ENCODE assay signal across 20 cellular contexts in the genomic region with DNA sequence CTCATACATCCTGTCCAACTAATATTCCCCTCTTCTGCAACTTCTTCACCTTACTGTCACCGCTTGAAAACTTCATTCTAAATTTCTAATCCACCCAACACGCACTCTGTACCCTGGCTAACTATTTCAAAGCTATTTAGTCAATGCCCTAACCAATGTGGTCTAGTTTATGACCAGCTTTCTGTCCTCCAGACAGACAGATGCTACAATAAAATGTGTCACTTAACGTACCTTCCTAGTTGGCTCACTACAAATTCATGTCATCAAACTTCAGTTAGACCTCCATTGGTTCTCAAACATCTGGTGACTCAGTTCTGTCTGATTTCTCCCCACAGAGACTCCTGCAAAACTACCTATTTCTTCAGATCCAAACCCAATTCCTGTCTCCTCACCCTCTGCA.
"Had no signal": no experiment of that assay in that cellular context is flagged by ENCODE, and none has a peak within 500 bp of the region (broad histone marks: within the 10 kb centered on the region; RNA-seq: fewer than 3 reads in every experiment).

No MANE protein-coding gene starts in this region.

- DNase-seq: effector memory CD4-positive, alpha-beta T cell; esophagus squamous epithelium; foreskin fibroblast; glutamatergic neuron; kidney; left cardiac atrium; left ventricle myocardium inferior; lower lobe of right lung; mesenchymal stem cell; midbrain; psoas muscle; retina; right lobe of liver; stimulated activated CD4-positive, alpha-beta T cell treated with anti-CD3 and anti-CD28 coated beads, Interleukin-4, amount 100 ng/mL, for 1 hour; stimulated activated CD8-positive, alpha-beta memory T cell treated with anti-CD3 and anti-CD28 coated beads, Interleukin-4, amount 100 ng/mL, for 48 hours; stimulated activated naive B cell treated with anti-CD40 and anti-IgM and Interleukin-4, amounts not matched to agents 10 μg/mL and 1 μg/mL and 100 μg/mL, for 72 hours; trophoblast cell had no signal

- H3K27ac ChIP-seq: esophagus squamous epithelium, gastroesophageal sphincter, left ventricle myocardium inferior, lower lobe of right lung, parathyroid adenoma, psoas muscle, right lobe of liver had no signal

- H3K9me3 ChIP-seq: esophagus squamous epithelium, gastroesophageal sphincter, lower lobe of right lung, psoas muscle, right lobe of liver had no signal

- ATAC-seq: gastroesophageal sphincter, left cardiac atrium, lower lobe of right lung, psoas muscle, right lobe of liver had no signal

- H3K4me3 ChIP-seq: esophagus squamous epithelium, gastroesophageal sphincter, left ventricle myocardium inferior, lower lobe of right lung, psoas muscle, right lobe of liver had no signal

- H3K9ac ChIP-seq: parathyroid adenoma had no signal

- H3K4me1 ChIP-seq: gastroesophageal sphincter, left ventricle myocardium inferior, lower lobe of right lung, parathyroid adenoma, psoas muscle, right lobe of liver had no signal

- H3K27me3 Mint-ChIP-seq: stimulated activated naive B cell treated with anti-CD40 and anti-IgM and Interleukin-4, amounts not matched to agents 10 μg/mL and 1 μg/mL and 100 μg/mL, for 72 hours had no signal

- H3K27me3 ChIP-seq: esophagus squamous epithelium, gastroesophageal sphincter, right lobe of liver had no signal

- H3K4me1 Mint-ChIP-seq: nephron had no signal

- H3K27ac Mint-ChIP-seq: nephron had no signal

- H3K4me3 Mint-ChIP-seq: nephron; stimulated activated naive B cell treated with anti-CD40 and anti-IgM and Interleukin-4, amounts not matched to agents 10 μg/mL and 1 μg/mL and 100 μg/mL, for 72 hours had no signal

- H2AFZ ChIP-seq: parathyroid adenoma had no signal

- FAIRE-seq: kidney had no signal
